9 cellular contexts compared by ENCODE assay signal in genomic region chr12:91877022-91877421, GRCh38.
DNase-seq lines count a peak whose midpoint lies in the region; ATAC-seq lines count a peak whose summit lies in the region.
"Had no signal": no experiment of that assay in that cellular context is flagged by ENCODE, and none has a peak within 500 bp of the region (broad histone marks: within the 10 kb centered on the region; RNA-seq: fewer than 3 reads in every experiment).

No MANE protein-coding gene starts in this region.

- peak overlapping the region; percentile 0 for H3K27ac ChIP-seq in duodenal mucosa (ENCODE audit: low read depth, low read length)
- H3K27ac ChIP-seq: breast epithelium had no signal

- H3K9ac ChIP-seq in duodenal mucosa (ENCODE audit: low read depth in 1 of 2, low read length in 2 of 2): no peak overlapping the region

- ATAC-seq in GM19372 (IDR thresholded peaks at IDR 0.05; ENCODE audit: low read depth, unreplicated experiment): peak; percentile 81

- H3K4me3 ChIP-seq in duodenal mucosa (ENCODE audit: low read depth in 1 of 2, low read length in 2 of 2): peak overlapping the region; percentile 1 to 18
- H3K4me3 ChIP-seq: breast epithelium had no signal

- no peaks in the 10 kb centered on the region for H3K9me3 ChIP-seq in duodenal mucosa (ENCODE audit: control insufficient read depth in 1 of 2, low read length in 2 of 2)
- H3K9me3 ChIP-seq: breast epithelium had no signal

- H3K4me1 ChIP-seq in duodenal mucosa (ENCODE audit: control insufficient read depth in 1 of 2, insufficient read depth in 2 of 2, low read length in 2 of 2): peaks cover 20 to 28% of the 10 kb centered on the region in 2 donors
- H3K4me1 ChIP-seq: breast epithelium had no signal

- DNase-seq in A172 (ENCODE audit: low spot score) (peak; percentile 11), HT-29 (ENCODE audit: low spot score) (peak; percentile 10), renal cortical epithelial cell (ENCODE audit: low read depth) (peak; percentile 30), NCI-H128 (lab: John Stamatoyannopoulos, UW; ENCODE audit: unreplicated experiment) (no peak), occipital lobe (lab: John Stamatoyannopoulos, UW) (no peak)
- DNase-seq in activated CD4-positive, CD25-positive, alpha-beta regulatory T cell treated with anti-CD3 and anti-CD28 coated beads, Interleukin-2, amount 50 U/mL, for 72 hours: peak; percentile 67

- no peaks in the 10 kb centered on the region for H3K36me3 ChIP-seq in duodenal mucosa (ENCODE audit: control insufficient read depth in 1 of 2, insufficient read depth in 2 of 2, low read length in 2 of 2)
- H3K36me3 ChIP-seq: breast epithelium had no signal

- H3K27me3 ChIP-seq in duodenal mucosa (ENCODE audit: control insufficient read depth in 1 of 2, insufficient read depth in 2 of 2, low read length in 2 of 2): no peaks in the 10 kb centered on the region
- H3K27me3 ChIP-seq: breast epithelium had no signal

Comparison
In these comparisons a context has a peak if more than half of its experiments do, and no peak if none do; other contexts are left out.
1. DNase-seq: peak in A172 (single experiment), HT-29 (single experiment), activated CD4-positive, CD25-positive, alpha-beta regulatory T cell treated with anti-CD3 and anti-CD28 coated beads, Interleukin-2, amount 50 U/mL, for 72 hours (single experiment) and renal cortical epithelial cell (single experiment); none in NCI-H128 (single experiment) and occipital lobe (single experiment).